ENCODE assay signal across 9 cellular contexts in genomic region chr9:126146254-126147145, GRCh38.
DNase-seq lines count a peak whose midpoint lies in the region; ATAC-seq and TF ChIP-seq lines count a peak whose summit lies in the region.
"Had no signal": no experiment of that assay in that cellular context is flagged by ENCODE, and none has a peak within 500 bp of the region (broad histone marks: within the 10 kb centered on the region; RNA-seq: fewer than 3 reads in every experiment).

No MANE protein-coding gene starts in this region.

- peak; percentile 31 for DNase-seq in DMS79 treated with DMSO at 0.1 percent for 48 hours (lab: John Stamatoyannopoulos, UW)
- peak; percentile 90 for DNase-seq in NCI-H69 (lab: John Stamatoyannopoulos, UW)
- no peak for DNase-seq in astrocyte of the cerebellum (ENCODE audit: low read depth)
- DNase-seq in kidney epithelial cell (ENCODE audit: low read depth) = no peak
- DNase-seq in cerebellum (ENCODE audit: low spot score) = no peak
- DNase-seq in cortex of kidney (lab: John Stamatoyannopoulos, UW) = no peak

- H3K36me3 ChIP-seq in kidney epithelial cell (ENCODE audit: control insufficient read depth, insufficient read depth, low read length) = no peaks in the 10 kb centered on the region

- ATAC-seq in HG02642 (IDR thresholded peaks at IDR 0.05; ENCODE audit: poor library complexity, unreplicated experiment) (peak; percentile 62), HG03571 (IDR thresholded peaks at IDR 0.05; ENCODE audit: unreplicated experiment) (no peak)

- peaks cover 14% of the 10 kb centered on the region for H3K27me3 ChIP-seq in kidney epithelial cell (ENCODE audit: control insufficient read depth, insufficient read depth, low read length)

- TF ChIP-seq CTCF in astrocyte of the cerebellum (IDR thresholded peaks at IDR 0.05; ENCODE audit: low read depth, low read length, missing control alignments) (peak; percentile 41), kidney epithelial cell (IDR thresholded peaks at IDR 0.05; ENCODE audit: insufficient read depth, low read length, poor library complexity, severe bottlenecking) (peak; percentile 35)

- in situ Hi-C loops in astrocyte of the cerebellum (cut with HindIII; ENCODE audit: low sequenced_read_pairs) = no loop called here

- no peak overlapping the region for H3K4me3 ChIP-seq in astrocyte of the cerebellum (ENCODE audit: low read depth, low read length)
- H3K4me3 ChIP-seq in kidney epithelial cell (ENCODE audit: low read depth, low read length) = no peak overlapping the region
- H3K4me3 ChIP-seq: skin epidermis had no signal

Comparison
In these comparisons a context has a peak if more than half of its experiments do, and no peak if none do; other contexts are left out.
1. DNase-seq: peak in DMS79 treated with DMSO at 0.1 percent for 48 hours (single experiment) and NCI-H69 (single experiment); none in astrocyte of the cerebellum (single experiment), kidney epithelial cell (single experiment), cerebellum (single experiment) and cortex of kidney (single experiment).